ENCODE assay signal across 10 cellular contexts in the genomic region with DNA sequence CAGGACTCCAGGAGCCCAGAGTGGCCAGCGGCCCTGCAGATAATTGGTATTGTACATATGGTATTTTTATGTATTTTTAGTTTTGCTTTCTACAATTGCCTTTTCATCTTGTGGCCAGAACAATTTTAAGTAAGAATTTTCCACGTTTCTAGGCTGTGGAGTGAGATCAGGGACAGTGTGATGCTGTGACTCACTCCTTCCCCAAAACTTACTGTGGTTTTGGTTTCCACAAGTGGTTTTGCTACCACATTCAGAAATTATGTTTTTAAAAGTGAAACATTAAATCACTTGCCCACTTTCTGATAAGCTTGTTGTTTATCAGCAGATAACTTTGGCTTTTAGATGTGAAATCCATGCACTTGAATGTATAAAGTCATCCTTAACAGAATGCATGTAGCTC.
DNase-seq lines count a peak whose midpoint lies in the region; ATAC-seq, FAIRE-seq and TF ChIP-seq lines count a peak whose summit lies in the region.
"Had no signal": no experiment of that assay in that cellular context is flagged by ENCODE, and none has a peak within 500 bp of the region (broad histone marks: within the 10 kb centered on the region; RNA-seq: fewer than 3 reads in every experiment).

No MANE protein-coding gene starts in this region.

- H3K27ac Mint-ChIP-seq in activated naive CD8-positive, alpha-beta T cell treated with anti-CD3 and anti-CD28 coated beads for 36 hours: no peak overlapping the region
- H3K27ac Mint-ChIP-seq in CD8-positive, alpha-beta memory T cell: no peak overlapping the region
- H3K27ac Mint-ChIP-seq: naive B cell had no signal

- DNase-seq in GM04503 (ENCODE audit: low read depth) (peak; percentile 42), myocyte (ENCODE audit: low read depth) (peak; percentile 68), D721Med (ENCODE audit: insufficient read length, low spot score) (no peak)
- DNase-seq in activated naive CD8-positive, alpha-beta T cell treated with anti-CD3 and anti-CD28 coated beads for 36 hours: peak; percentile 39
- no peak for DNase-seq in activated naive CD4-positive, alpha-beta T cell treated with anti-CD3 and anti-CD28 coated beads, Interleukin-2, amount 50 U/mL, for 16 hours
- DNase-seq in CD8-positive, alpha-beta memory T cell: no peak
- DNase-seq: heart left ventricle, naive B cell had no signal

- no peaks in the 10 kb centered on the region for H3K9me3 Mint-ChIP-seq in activated naive CD8-positive, alpha-beta T cell treated with anti-CD3 and anti-CD28 coated beads for 36 hours
- H3K9me3 Mint-ChIP-seq in CD8-positive, alpha-beta memory T cell: peaks cover 0 to 2% (median 0%) of the 10 kb centered on the region in 5 donors
- H3K9me3 Mint-ChIP-seq: naive B cell had no signal

- H3K4me1 ChIP-seq in CD8-positive, alpha-beta memory T cell (ENCODE audit: insufficient read depth, low read length): no peaks in the 10 kb centered on the region

- FAIRE-seq in D721Med (lab: Jason Lieb, UNC): no peak

- no peak for TF ChIP-seq CTCF in D721Med (IDR thresholded peaks at IDR 0.05; ENCODE audit: insufficient read depth, missing control alignments)

- peaks cover 55% of the 10 kb centered on the region for H3K27me3 Mint-ChIP-seq in activated naive CD8-positive, alpha-beta T cell treated with anti-CD3 and anti-CD28 coated beads for 36 hours
- no peaks in the 10 kb centered on the region for H3K27me3 Mint-ChIP-seq in CD8-positive, alpha-beta memory T cell
- H3K27me3 Mint-ChIP-seq: naive B cell had no signal

- H3K9me3 ChIP-seq in CD8-positive, alpha-beta memory T cell (ENCODE audit: low read length): no peaks in the 10 kb centered on the region
- H3K9me3 ChIP-seq: heart left ventricle had no signal

- H3K36me3 ChIP-seq in CD8-positive, alpha-beta memory T cell (ENCODE audit: insufficient read depth, low read length): no peaks in the 10 kb centered on the region
- H3K36me3 ChIP-seq: heart left ventricle had no signal

- CTCF ChIA-PET in CD8-positive, alpha-beta memory T cell (lab: Charles Lee): no interaction called here

- POLR2A ChIA-PET in CD8-positive, alpha-beta memory T cell (lab: Charles Lee): no interaction called here

- ATAC-seq in HG02884 (IDR thresholded peaks at IDR 0.05; ENCODE audit: unreplicated experiment) (peak; percentile 44), HG02938 (IDR thresholded peaks at IDR 0.05; ENCODE audit: unreplicated experiment) (no peak)
- ATAC-seq: heart left ventricle had no signal

- H3K4me1 Mint-ChIP-seq in activated naive CD8-positive, alpha-beta T cell treated with anti-CD3 and anti-CD28 coated beads for 36 hours: peaks cover 15% of the 10 kb centered on the region
- peaks cover 0 to 8% (median 0%) of the 10 kb centered on the region in 3 donors for H3K4me1 Mint-ChIP-seq in CD8-positive, alpha-beta memory T cell
- H3K4me1 Mint-ChIP-seq: naive B cell had no signal

- H3K27ac ChIP-seq in CD8-positive, alpha-beta memory T cell (ENCODE audit: low read depth, low read length): no peak overlapping the region
- H3K27ac ChIP-seq: heart left ventricle had no signal

- no peaks in the 10 kb centered on the region for H3K36me3 Mint-ChIP-seq in activated naive CD8-positive, alpha-beta T cell treated with anti-CD3 and anti-CD28 coated beads for 36 hours
- H3K36me3 Mint-ChIP-seq in CD8-positive, alpha-beta memory T cell: no peaks in the 10 kb centered on the region
- H3K36me3 Mint-ChIP-seq: naive B cell had no signal

- H3K4me3 Mint-ChIP-seq in activated naive CD8-positive, alpha-beta T cell treated with anti-CD3 and anti-CD28 coated beads for 36 hours: no peak overlapping the region
- H3K4me3 Mint-ChIP-seq in CD8-positive, alpha-beta memory T cell: peak overlapping the region in 1 of 7 donors; percentile 73
- H3K4me3 Mint-ChIP-seq: naive B cell had no signal

- H3K27me3 ChIP-seq in CD8-positive, alpha-beta memory T cell (ENCODE audit: insufficient read depth, low read length, poor library complexity, severe bottlenecking): no peaks in the 10 kb centered on the region
- H3K27me3 ChIP-seq: heart left ventricle had no signal

- H3K4me3 ChIP-seq in CD8-positive, alpha-beta memory T cell (ENCODE audit: low read length): no peak overlapping the region
- H3K4me3 ChIP-seq: heart left ventricle had no signal

Comparison
In these comparisons a context has a peak if more than half of its experiments do, and no peak if none do; other contexts are left out.
1. DNase-seq: peak in GM04503 (single experiment), activated naive CD8-positive, alpha-beta T cell treated with anti-CD3 and anti-CD28 coated beads for 36 hours (single experiment) and myocyte (single experiment); none in D721Med (single experiment), activated naive CD4-positive, alpha-beta T cell treated with anti-CD3 and anti-CD28 coated beads, Interleukin-2, amount 50 U/mL, for 16 hours (single experiment) and CD8-positive, alpha-beta memory T cell (0 of 5).